Comparison of ENCODE assay signal across 19 cellular contexts in genomic region chr6:34205916-34206315, GRCh38.
"Had no signal": no experiment of that assay in that cellular context is flagged by ENCODE, and none has a peak within 500 bp of the region (broad histone marks: within the 10 kb centered on the region; RNA-seq: fewer than 3 reads in every experiment).

No MANE protein-coding gene starts in this region.

- DNase-seq: cortex of kidney; dorsolateral prefrontal cortex; effector CD8-positive, alpha-beta T cell; esophagus squamous epithelium; hippocampal formation; natural killer cell; stimulated activated CD4-positive, alpha-beta T cell treated with anti-CD3 and anti-CD28 coated beads, Interleukin-15, amount 100 ng/mL, for 24 hours; stimulated activated CD4-positive, alpha-beta T cell treated with anti-CD3 and anti-CD28 coated beads, Interleukin-1b, Interleukin-23, amount 100 ng/mL, for 48 hours; stimulated activated CD4-positive, alpha-beta T cell treated with anti-CD3 and anti-CD28 coated beads, Interleukin-4, amount 100 ng/mL, for 4 hours; stimulated activated naive CD4-positive, alpha-beta T cell; stomach; substantia nigra; transverse colon had no signal

- H3K27ac Mint-ChIP-seq: mesothelial cell of epicardium, natural killer cell had no signal

- H3K27me3 ChIP-seq: dorsolateral prefrontal cortex, esophagus squamous epithelium, spleen, transverse colon had no signal

- H3K9me3 ChIP-seq: esophagus squamous epithelium, spleen, stomach, thoracic aorta, transverse colon had no signal

- H3K4me3 Mint-ChIP-seq: mesothelial cell of epicardium, natural killer cell, neural crest cell had no signal

- H3K36me3 ChIP-seq: esophagus squamous epithelium, spleen, stomach, thoracic aorta, transverse colon had no signal

- H3K9me3 Mint-ChIP-seq: mesothelial cell of epicardium, natural killer cell, neural crest cell had no signal

- H3K4me1 ChIP-seq: esophagus squamous epithelium, spleen, stomach, transverse colon had no signal

- H3K36me3 Mint-ChIP-seq: mesothelial cell of epicardium, natural killer cell had no signal

- H3K4me3 ChIP-seq: dorsolateral prefrontal cortex, esophagus squamous epithelium, spleen, stomach, thoracic aorta, transverse colon had no signal

- ATAC-seq: left lobe of liver, sciatic nerve had no signal

- H3K27ac ChIP-seq: dorsolateral prefrontal cortex, esophagus squamous epithelium, spleen, stomach, thoracic aorta, transverse colon had no signal
